9 cellular contexts compared by ENCODE assay signal in genomic region chr2:47486858-47487497, GRCh38.
A peak's percentile ranks its signal among the peaks of the same experiment; 100 is the strongest.
DNase-seq lines count a peak whose midpoint lies in the region; ATAC-seq, FAIRE-seq and TF ChIP-seq lines count a peak whose summit lies in the region.
"Had no signal": no experiment of that assay in that cellular context is flagged by ENCODE, and none has a peak within 500 bp of the region (broad histone marks: within the 10 kb centered on the region; RNA-seq: fewer than 3 reads in every experiment).

No MANE protein-coding gene starts in this region.

- BruUV-seq in K562 (replicated peaks; lab: Mats Ljungman, UMichigan) (no TSS peak), Caco-2 (replicated peaks; lab: Mats Ljungman, UMichigan) (no TSS peak)

- TF ChIP-seq EP300 in K562 (IDR thresholded peaks at IDR 0.05; ENCODE audit: low read length): peak; percentile 11; the same call in 1 of the 2 replicates

- H4K20me1 ChIP-seq in K562 (replicated peaks; ENCODE audit: control insufficient read depth, insufficient read depth, low read length): no peaks in the 10 kb centered on the region

- in situ Hi-C loops in K562 (cut with MboI): no loop called here

- peaks cover 4 to 11% of the 10 kb centered on the region in 2 experiments; a peak in 4 of 5 replicates for H3K4me1 ChIP-seq in K562 (replicated peaks in 1 of 2; ENCODE audit: control insufficient read depth in 2 of 2, insufficient read depth in 2 of 2, low read length in 2 of 2)
- no peaks in the 10 kb centered on the region for H3K4me1 ChIP-seq in Caco-2

- no peak for TF ChIP-seq POLR2A in K562 (conservative IDR thresholded peaks at IDR 0.05)

- POLR2A ChIA-PET in K562 (lab: Yijun Ruan, JAX): interaction anchor here (0.6 to 1.0 kb wide), 2 partner anchors 22 to 84 kb away, joined by 3 to 4 read pairs; partner anchors contain the start of gene MSH2
- POLR2A ChIA-PET in Caco-2 (lab: Charles Lee): no interaction called here

- H3K27me3 ChIP-seq in K562 (ENCODE audit: control insufficient read depth in 2 of 2, insufficient read depth in 2 of 2, low read length in 2 of 2) (no peaks in the 10 kb centered on the region), Caco-2 (replicated peaks; ENCODE audit: control insufficient read depth, insufficient read depth, low read length) (no peaks in the 10 kb centered on the region)

- no peaks in the 10 kb centered on the region for H3K79me2 ChIP-seq in K562 (ENCODE audit: control insufficient read depth, insufficient read depth, low read length)

- H3K4me2 ChIP-seq in K562 (ENCODE audit: insufficient read depth, low read length): no peak overlapping the region

- DNase-seq in D721Med (ENCODE audit: insufficient read length, low spot score) (no peak), K562 (ENCODE audit: extremely low read depth in 1 of 4, low spot score in 3 of 4) (peak in 2 of 4 experiments; percentile 20 to 33), islet precursor cell (no peak), NCI-H128 (lab: John Stamatoyannopoulos, UW; ENCODE audit: unreplicated experiment) (no peak), NCI-H1930 (lab: John Stamatoyannopoulos, UW) (no peak), Caco-2 (no peak)
- DNase-seq in Jurkat, Clone E6-1 (ENCODE audit: low read depth, low spot score): peak; percentile 10
- DNase-seq: DMS 273 treated with DMSO at 0.1 percent for 48 hours had no signal

- 13% methylated on average over 2 of the region's 2 CpGs for WGBS in K562 (ENCODE audit: insufficient coverage, low coverage, missing lambda C conversion rate)

- no peak; a peak in 1 of 4 replicates for TF ChIP-seq RAD21 in K562 (CRISPR knock-in tag; conservative IDR thresholded peaks at IDR 0.05 in 1 of 2, IDR thresholded peaks at IDR 0.05 in 1 of 2)

- ATAC-seq in GM21367 (IDR thresholded peaks at IDR 0.05; ENCODE audit: unreplicated experiment) (peak; percentile 84), K562 (peak; percentile 93)

- FAIRE-seq in D721Med (lab: Jason Lieb, UNC): peak; percentile 84
- FAIRE-seq in K562 (lab: Jason Lieb, UNC): peak; percentile 78

- H3K4me3 Mint-ChIP-seq in Caco-2 (ENCODE audit: unreplicated experiment): no peak overlapping the region

- H3K9me3 Mint-ChIP-seq in Caco-2 (ENCODE audit: unreplicated experiment): peaks cover under 1% of the 10 kb centered on the region

- no peaks in the 10 kb centered on the region for H3K9me1 ChIP-seq in K562 (ENCODE audit: control insufficient read depth, insufficient read depth, low read length)

- H3K36me3 ChIP-seq in K562 (ENCODE audit: control insufficient read depth, insufficient read depth, low read length): peaks cover 32% of the 10 kb centered on the region
- no peaks in the 10 kb centered on the region; the same call in 1 of the 2 replicates for H3K36me3 ChIP-seq in Caco-2 (ENCODE audit: control insufficient read depth, insufficient read depth, low read length)

- no peak overlapping the region for H2AFZ ChIP-seq in K562 (ENCODE audit: low read depth, low read length)

- CTCF ChIA-PET in K562 (lab: Yijun Ruan, JAX; ENCODE audit: low intra/inter-chr PET ratio) (no interaction called here), Caco-2 (lab: Charles Lee) (interaction anchor here (0.6 kb wide), 1 partner anchor 125 kb away, joined by 4 read pairs; no protein-coding TSS in a partner anchor)

- H3K36me3 Mint-ChIP-seq in Caco-2 (ENCODE audit: insufficient read depth, unreplicated experiment): peaks cover 45% of the 10 kb centered on the region

- no peak for TF ChIP-seq CTCF in D721Med (IDR thresholded peaks at IDR 0.05; ENCODE audit: insufficient read depth, missing control alignments)
- TF ChIP-seq CTCF in K562 (IDR thresholded peaks at IDR 0.05 in 2 of 3, conservative IDR thresholded peaks at IDR 0.05 in 1 of 3; ENCODE audit: insufficient read depth in 2 of 3, low read depth in 1 of 3, low read length in 3 of 3): no peak
- TF ChIP-seq CTCF in Caco-2 (IDR thresholded peaks at IDR 0.05; ENCODE audit: insufficient read depth in 1 of 2, low read depth in 1 of 2, low read length in 1 of 2, severe bottlenecking in 1 of 2, unreplicated experiment in 1 of 2): no peak

- H3K9me3 ChIP-seq in K562 (replicated peaks; ENCODE audit: control insufficient read depth, insufficient read depth, low read depth, low read length): no peaks in the 10 kb centered on the region
- no peaks in the 10 kb centered on the region for H3K9me3 ChIP-seq in Caco-2

- H3K4me1 Mint-ChIP-seq in Caco-2 (ENCODE audit: low read depth, unreplicated experiment): no peaks in the 10 kb centered on the region

- H3K27me3 Mint-ChIP-seq in Caco-2 (ENCODE audit: insufficient read depth, unreplicated experiment): no peaks in the 10 kb centered on the region

- no peak overlapping the region for H3K9ac ChIP-seq in K562 (ENCODE audit: insufficient read depth in 1 of 2, low read depth in 2 of 2, low read length in 2 of 2)

- H3K4me3 ChIP-seq in Jurkat, Clone E6-1 (ENCODE audit: low read length): no peak overlapping the region
- H3K4me3 ChIP-seq in K562: no peak overlapping the region
- no peak overlapping the region for H3K4me3 ChIP-seq in Caco-2 (ENCODE audit: low read depth, low read length)

- intact Hi-C loops in K562 (cut with micrococcal nuclease) (no loop called here), Caco-2 (cut with micrococcal nuclease; ENCODE audit: unreplicated experiment) (no loop called here)

- no peak overlapping the region for H3K27ac Mint-ChIP-seq in Caco-2 (ENCODE audit: unreplicated experiment)

- H3K27ac ChIP-seq in K562 (ENCODE audit: extremely low read depth, low read depth, low read length): no peak overlapping the region

TF ChIP-seq in K562, 482 proteins besides CTCF, POLR2A, EP300 and RAD21 (continues in another document):
- TF ChIP-seq, protein P1, sequence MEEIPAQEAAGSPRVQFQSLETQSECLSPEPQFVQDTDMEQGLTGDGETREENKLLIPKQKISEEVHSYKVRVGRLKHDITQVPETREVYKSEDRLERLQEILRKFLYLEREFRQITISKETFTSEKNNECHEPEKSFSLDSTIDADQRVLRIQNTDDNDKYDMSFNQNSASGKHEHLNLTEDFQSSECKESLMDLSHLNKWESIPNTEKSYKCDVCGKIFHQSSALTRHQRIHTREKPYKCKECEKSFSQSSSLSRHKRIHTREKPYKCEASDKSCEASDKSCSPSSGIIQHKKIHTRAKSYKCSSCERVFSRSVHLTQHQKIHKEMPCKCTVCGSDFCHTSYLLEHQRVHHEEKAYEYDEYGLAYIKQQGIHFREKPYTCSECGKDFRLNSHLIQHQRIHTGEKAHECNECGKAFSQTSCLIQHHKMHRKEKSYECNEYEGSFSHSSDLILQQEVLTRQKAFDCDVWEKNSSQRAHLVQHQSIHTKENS (CRISPR knock-in tag; IDR thresholded peaks at IDR 0.05): no peak
- TF ChIP-seq ELF2 (CRISPR knock-in tag; IDR thresholded peaks at IDR 0.05) (0 out of 2 replicates have a peak, but pooled peaks have one; percentile 23), ZNF695 (CRISPR knock-in tag; IDR thresholded peaks at IDR 0.05) (no peak), E2F3 (CRISPR knock-in tag; IDR thresholded peaks at IDR 0.05) (no peak), POU5F1 (IDR thresholded peaks at IDR 0.05; ENCODE audit: borderline replicate concordance, low read depth, low read length, partially characterized antibody) (no peak), ZNF408 (CRISPR knock-in tag; IDR thresholded peaks at IDR 0.05; ENCODE audit: low read depth) (no peak), CHCHD3 (CRISPR knock-in tag; IDR thresholded peaks at IDR 0.05) (no peak), FOXA3 (CRISPR knock-in tag; conservative IDR thresholded peaks at IDR 0.05 in 1 of 2, IDR thresholded peaks at IDR 0.05 in 1 of 2) (0 out of 4 replicates have a peak, but pooled peaks of 1 of the 2 experiments have one; percentile 28), MXI1 (IDR thresholded peaks at IDR 0.05; ENCODE audit: low read depth, low read length) (no peak), RFX5 (IDR thresholded peaks at IDR 0.05; ENCODE audit: low read depth, low read length) (no peak), ZBTB11 (CRISPR knock-in tag; IDR thresholded peaks at IDR 0.05) (no peak), HMGXB4 (CRISPR knock-in tag; IDR thresholded peaks at IDR 0.05) (no peak), CTBP1 (IDR thresholded peaks at IDR 0.05; ENCODE audit: borderline replicate concordance) (peak; percentile 55; the same call in 1 of the 2 replicates), GTF2E2 (tag; IDR thresholded peaks at IDR 0.05) (no peak)
